In the genomic region with DNA sequence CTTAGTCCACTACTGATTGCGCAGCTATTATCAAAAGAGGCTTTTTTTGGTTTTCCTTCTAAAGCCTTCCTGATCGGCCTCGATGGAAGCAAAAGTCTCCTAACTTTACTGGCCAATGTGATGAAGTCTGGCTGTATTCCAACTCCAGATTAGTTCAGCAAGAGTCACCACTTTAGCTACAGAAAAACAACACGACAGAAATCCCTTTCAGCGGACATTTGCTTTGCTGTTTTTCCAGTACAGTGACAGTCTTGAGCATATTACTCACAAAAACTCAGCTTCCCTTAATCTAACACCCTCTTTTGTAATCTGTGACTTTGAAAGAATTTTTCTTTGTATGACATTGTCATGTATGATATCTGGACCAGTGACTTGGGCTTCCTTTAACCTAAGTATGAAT, we compare ENCODE assay signal across 28 cellular contexts.
"Had no signal": no experiment of that assay in that cellular context is flagged by ENCODE, and none has a peak within 500 bp of the region (broad histone marks: within the 10 kb centered on the region; RNA-seq: fewer than 3 reads in every experiment).

No MANE protein-coding gene starts in this region.

- H3K27ac Mint-ChIP-seq: activated CD4-positive, alpha-beta T cell treated with anti-CD3 and anti-CD28 coated beads, Interleukin-2, amount 10 ng/mL, durations not matched to agents 7 days and 5 days; activated CD8-positive, alpha-beta T cell treated with anti-CD3 and anti-CD28 coated beads, Interleukin-2, amount 10 ng/mL, durations not matched to agents 7 days and 5 days; activated naive CD8-positive, alpha-beta T cell treated with anti-CD3 and anti-CD28 coated beads, Interleukin-2, amount 10 ng/mL, durations not matched to agents 7 days and 5 days; activated T-cell treated with anti-CD3 and anti-CD28 coated beads, Interleukin-2, amount 50 U/mL, for 24 hours; activated T-helper 2 cell treated with anti-CD3 and anti-CD28 coated beads, Interferon-gamma antibody, Interleukin-2, Interleukin-4, amounts not matched to agents 10 μg/mL and 5 μg/mL and 100 μg/mL, durations not matched to agents 14 hours and 24 hours and 36 hours; dendritic cell treated with granulocyte-macrophage colony-stimulating factor and Interleukin-4, amounts not matched to agents 40 ng/mL and 50 ng/mL, for 4 days; naive thymus-derived CD8-positive, alpha-beta T cell; stimulated activated effector memory CD8-positive, alpha-beta T cell treated with anti-CD3 and anti-CD28 coated beads, Interleukin-12 subunit alpha, Interleukin-12 subunit beta, amount 100 ng/mL, for 72 hours had no signal

- H3K27ac ChIP-seq: cardiac muscle cell, foreskin keratinocyte, left lung, ovary, psoas muscle, stomach, testis, upper lobe of left lung had no signal

- H3K4me3 Mint-ChIP-seq: activated CD4-positive, alpha-beta T cell treated with anti-CD3 and anti-CD28 coated beads, Interleukin-2, amount 10 ng/mL, durations not matched to agents 7 days and 5 days; activated CD8-positive, alpha-beta T cell treated with anti-CD3 and anti-CD28 coated beads, Interleukin-2, amount 10 ng/mL, durations not matched to agents 7 days and 5 days; activated naive CD8-positive, alpha-beta T cell treated with anti-CD3 and anti-CD28 coated beads, Interleukin-2, amount 10 ng/mL, durations not matched to agents 7 days and 5 days; activated T-cell treated with anti-CD3 and anti-CD28 coated beads, Interleukin-2, amount 50 U/mL, for 24 hours; dendritic cell treated with granulocyte-macrophage colony-stimulating factor and Interleukin-4, amounts not matched to agents 40 ng/mL and 50 ng/mL, for 4 days; naive thymus-derived CD8-positive, alpha-beta T cell; stimulated activated effector memory CD8-positive, alpha-beta T cell treated with anti-CD3 and anti-CD28 coated beads, Interleukin-12 subunit alpha, Interleukin-12 subunit beta, amount 100 ng/mL, for 72 hours had no signal

- H3K9me3 ChIP-seq: left lung, mucosa of descending colon, ovary, psoas muscle, stomach, testis, upper lobe of left lung had no signal

- H3K4me3 ChIP-seq: cardiac muscle cell, left lung, mucosa of descending colon, ovary, psoas muscle, stomach, testis, upper lobe of left lung had no signal

- ATAC-seq: activated CD4-positive, CD25-positive, alpha-beta regulatory T cell treated with anti-CD3 and anti-CD28 coated beads, Interleukin-2, amount 50 U/mL, for 24 hours; activated CD8-positive, alpha-beta T cell treated with anti-CD3 and anti-CD28 coated beads, Interleukin-2, amount 10 ng/mL, durations not matched to agents 7 days and 5 days; foreskin keratinocyte; left lung; mucosa of descending colon; naive thymus-derived CD8-positive, alpha-beta T cell; psoas muscle; sciatic nerve; stimulated activated effector memory CD8-positive, alpha-beta T cell treated with anti-CD3 and anti-CD28 coated beads, Interleukin-12 subunit alpha, Interleukin-12 subunit beta, amount 100 ng/mL, for 72 hours had no signal

- H3K36me3 Mint-ChIP-seq: activated naive CD8-positive, alpha-beta T cell treated with anti-CD3 and anti-CD28 coated beads, Interleukin-2, amount 10 ng/mL, durations not matched to agents 7 days and 5 days; naive thymus-derived CD8-positive, alpha-beta T cell; stimulated activated effector memory CD8-positive, alpha-beta T cell treated with anti-CD3 and anti-CD28 coated beads, Interleukin-12 subunit alpha, Interleukin-12 subunit beta, amount 100 ng/mL, for 72 hours had no signal

- H3K27me3 ChIP-seq: cardiac muscle cell, foreskin keratinocyte, left lung, ovary, stomach, testis, upper lobe of left lung had no signal

- H3K9me3 Mint-ChIP-seq: activated CD4-positive, alpha-beta T cell treated with anti-CD3 and anti-CD28 coated beads, Interleukin-2, amount 10 ng/mL, durations not matched to agents 7 days and 5 days; activated naive CD8-positive, alpha-beta T cell treated with anti-CD3 and anti-CD28 coated beads, Interleukin-2, amount 10 ng/mL, durations not matched to agents 7 days and 5 days; activated T-cell treated with anti-CD3 and anti-CD28 coated beads, Interleukin-2, amount 50 U/mL, for 24 hours; activated T-helper 2 cell treated with anti-CD3 and anti-CD28 coated beads, Interferon-gamma antibody, Interleukin-2, Interleukin-4, amounts not matched to agents 10 μg/mL and 5 μg/mL and 100 μg/mL, durations not matched to agents 14 hours and 24 hours and 36 hours; dendritic cell treated with granulocyte-macrophage colony-stimulating factor and Interleukin-4, amounts not matched to agents 40 ng/mL and 50 ng/mL, for 4 days; stimulated activated effector memory CD8-positive, alpha-beta T cell treated with anti-CD3 and anti-CD28 coated beads, Interleukin-12 subunit alpha, Interleukin-12 subunit beta, amount 100 ng/mL, for 72 hours had no signal

- H3K36me3 ChIP-seq: left lung, ovary, stomach, upper lobe of left lung had no signal

- FAIRE-seq: endothelial cell of umbilical vein, keratinocyte had no signal

- H3K4me1 Mint-ChIP-seq: stimulated activated effector memory CD8-positive, alpha-beta T cell treated with anti-CD3 and anti-CD28 coated beads, Interleukin-12 subunit alpha, Interleukin-12 subunit beta, amount 100 ng/mL, for 72 hours had no signal

- H3K27me3 Mint-ChIP-seq: activated CD4-positive, alpha-beta T cell treated with anti-CD3 and anti-CD28 coated beads, Interleukin-2, amount 10 ng/mL, durations not matched to agents 7 days and 5 days; activated naive CD8-positive, alpha-beta T cell treated with anti-CD3 and anti-CD28 coated beads, Interleukin-2, amount 10 ng/mL, durations not matched to agents 7 days and 5 days; activated T-cell treated with anti-CD3 and anti-CD28 coated beads, Interleukin-2, amount 50 U/mL, for 24 hours; dendritic cell treated with granulocyte-macrophage colony-stimulating factor and Interleukin-4, amounts not matched to agents 40 ng/mL and 50 ng/mL, for 4 days; naive thymus-derived CD8-positive, alpha-beta T cell had no signal

- H3K4me1 ChIP-seq: left lung, psoas muscle, testis, upper lobe of left lung had no signal

- DNase-seq: activated CD4-positive, alpha-beta T cell treated with anti-CD3 and anti-CD28 coated beads, Interleukin-2, amount 10 ng/mL, durations not matched to agents 7 days and 5 days; activated CD8-positive, alpha-beta T cell treated with anti-CD3 and anti-CD28 coated beads, Interleukin-2, amount 10 ng/mL, durations not matched to agents 7 days and 5 days; activated naive CD4-positive, alpha-beta T cell treated with Interleukin-2 at 50 U/mL for 16 hours; activated naive CD8-positive, alpha-beta T cell treated with anti-CD3 and anti-CD28 coated beads, Interleukin-2, amount 10 ng/mL, durations not matched to agents 7 days and 5 days; activated T-cell treated with anti-CD3 and anti-CD28 coated beads, Interleukin-2, amount 50 U/mL, for 24 hours; anterior cingulate cortex; effector memory CD4-positive, alpha-beta T cell; foreskin keratinocyte; hippocampal formation; left lung; mesenchymal stem cell; mucosa of descending colon; naive thymus-derived CD8-positive, alpha-beta T cell; ovary; psoas muscle; stimulated activated CD4-positive, alpha-beta T cell treated with anti-CD3 and anti-CD28 coated beads, Interleukin-4, amount 100 ng/mL, for 24 hours; stomach; T1000; testis; upper lobe of left lung had no signal
